In genomic region chr3:153442386-153442785, GRCh38 we compare ENCODE assay signal across 26 cellular contexts.
DNase-seq lines count a peak whose midpoint lies in the region; ATAC-seq and TF ChIP-seq lines count a peak whose summit lies in the region.
"Had no signal": no experiment of that assay in that cellular context is flagged by ENCODE, and none has a peak within 500 bp of the region (broad histone marks: within the 10 kb centered on the region; RNA-seq: fewer than 3 reads in every experiment).

No MANE protein-coding gene starts in this region.

- no peaks in the 10 kb centered on the region for H3K27me3 Mint-ChIP-seq in CD4-positive, alpha-beta T cell
- H3K27me3 Mint-ChIP-seq in WTC11 (ENCODE audit: low read depth): no peaks in the 10 kb centered on the region
- H3K27me3 Mint-ChIP-seq: T-cell had no signal

- no peaks in the 10 kb centered on the region for H4K20me1 ChIP-seq in MM.1S (ENCODE audit: insufficient read depth, low read length)
- H4K20me1 ChIP-seq: BLaER1 had no signal

- no peaks in the 10 kb centered on the region for H3K79me2 ChIP-seq in MM.1S (ENCODE audit: low read length)

- H3K4me1 ChIP-seq in MM.1S (ENCODE audit: low read length): 0 out of 2 replicates have a peak, but pooled peaks cover 20% of the 10 kb centered on the region
- H3K4me1 ChIP-seq: BLaER1, body of pancreas, SJSA1 had no signal

- H3K27ac Mint-ChIP-seq in CD4-positive, alpha-beta T cell: peak overlapping the region; percentile 40
- H3K27ac Mint-ChIP-seq in WTC11: no peak overlapping the region
- H3K27ac Mint-ChIP-seq: activated B cell treated with CpG ODN at 0.5 μM for 24 hours, HFFc6 had no signal

- TF ChIP-seq CTCF in CD4-positive, alpha-beta T cell (IDR thresholded peaks at IDR 0.05): no peak
- TF ChIP-seq CTCF in MM.1S (IDR thresholded peaks at IDR 0.05; ENCODE audit: low read length) (no peak), epithelial cell of esophagus (IDR thresholded peaks at IDR 0.05; ENCODE audit: insufficient read depth, low read depth, low read length, missing control alignments) (no peak), WTC11 (IDR thresholded peaks at IDR 0.05) (no peak)

- H3K27ac ChIP-seq in CD4-positive, alpha-beta T cell (ENCODE audit: low read depth, low read length): no peak overlapping the region
- no peak overlapping the region for H3K27ac ChIP-seq in MM.1S (ENCODE audit: low read length)
- H3K27ac ChIP-seq: BLaER1, body of pancreas, SJSA1 had no signal

- intact Hi-C loops in CD4-positive, alpha-beta T cell (cut with DNase I, micrococcal nuclease): loop anchor here in 1 of 2 experiments (10.0 kb wide), 1 partner anchor 278 kb away; the partner anchor contains the start of gene RAP2B

- no peak overlapping the region for H3K9ac ChIP-seq in MM.1S (ENCODE audit: low read length)
- H3K9ac ChIP-seq: BLaER1 had no signal

- no peaks in the 10 kb centered on the region for H3K9me3 Mint-ChIP-seq in CD4-positive, alpha-beta T cell
- no peaks in the 10 kb centered on the region for H3K9me3 Mint-ChIP-seq in WTC11
- H3K9me3 Mint-ChIP-seq: activated B cell treated with CpG ODN at 0.5 μM for 24 hours, HFFc6, immature natural killer cell, T-cell had no signal

- no peak for DNase-seq in CD4-positive, alpha-beta T cell
- DNase-seq in MM.1S: no peak
- peak; percentile 54 for DNase-seq in epithelial cell of esophagus (ENCODE audit: low read depth)
- DNase-seq in myocyte (ENCODE audit: low read depth): peak; percentile 44
- no peak for DNase-seq in WTC11 (ENCODE audit: low spot score)
- DNase-seq in NCI-H526 treated with DMSO at 0.1 percent for 48 hours (lab: John Stamatoyannopoulos, UW): no peak
- DNase-seq: ACHN; activated B cell treated with CpG ODN at 0.5 μM for 24 hours; activated CD4-positive, alpha-beta T cell treated with anti-CD3 and anti-CD28 coated beads, Interleukin-2, amount 50 U/mL, for 1 hour; activated naive CD4-positive, alpha-beta T cell treated with Interleukin-2 at 50 U/mL for 16 hours; body of pancreas; cerebellar nuclear complex; COR-L47; GOT3; HFFc6; immature natural killer cell; IMR-90; NCI-H1092; NCI-H1694; NCI-H446 treated with DMSO at 0.1 percent for 48 hours; stimulated activated CD4-positive, alpha-beta T cell treated with anti-CD3 and anti-CD28 coated beads, Interleukin-1b, Interleukin-23, amount 100 ng/mL, for 48 hours; stimulated activated naive CD8-positive, alpha-beta T cell treated with anti-CD3 and anti-CD28 coated beads, Interleukin-15, Interleukin-2, amounts not matched to agents 100 U/mL and 50 U/mL, for 24 hours; T-cell had no signal

- H3K4me2 ChIP-seq in MM.1S (ENCODE audit: low read depth, low read length): peak overlapping the region; percentile 49
- H3K4me2 ChIP-seq: BLaER1 had no signal

- peaks cover 38% of the 10 kb centered on the region for H3K4me1 Mint-ChIP-seq in CD4-positive, alpha-beta T cell (ENCODE audit: low read depth)
- peaks cover 31% of the 10 kb centered on the region for H3K4me1 Mint-ChIP-seq in WTC11
- H3K4me1 Mint-ChIP-seq: activated B cell treated with CpG ODN at 0.5 μM for 24 hours had no signal

- CTCF ChIA-PET in CD4-positive, alpha-beta T cell (lab: Charles Lee): interaction anchor here (0.5 kb wide), 1 partner anchor 221 kb away, joined by 4 read pairs; no protein-coding TSS in a partner anchor
- CTCF ChIA-PET in WTC11 (lab: Charles Lee): no interaction called here

- H3K9me3 ChIP-seq in CD4-positive, alpha-beta T cell (ENCODE audit: control insufficient read depth, low read length): no peaks in the 10 kb centered on the region
- no peaks in the 10 kb centered on the region for H3K9me3 ChIP-seq in MM.1S (replicated peaks; ENCODE audit: insufficient read depth, low read length)
- H3K9me3 ChIP-seq: BLaER1, body of pancreas, SJSA1 had no signal

- no peaks in the 10 kb centered on the region for H3K36me3 ChIP-seq in MM.1S (replicated peaks; ENCODE audit: insufficient read depth, low read length)
- H3K36me3 ChIP-seq: BLaER1, SJSA1 had no signal

- no peak overlapping the region for H2AFZ ChIP-seq in MM.1S (ENCODE audit: low read length)

- no peak for ATAC-seq in CD4-positive, alpha-beta T cell (ENCODE audit: poor library complexity)
- ATAC-seq in WTC11: no peak
- no peak for ATAC-seq in GM21825 (IDR thresholded peaks at IDR 0.05; ENCODE audit: unreplicated experiment)
- ATAC-seq: body of pancreas; stimulated activated naive CD8-positive, alpha-beta T cell treated with anti-CD3 and anti-CD28 coated beads, Interleukin-15, Interleukin-2, amounts not matched to agents 100 U/mL and 50 U/mL, for 24 hours had no signal

- no peaks in the 10 kb centered on the region for H3K27me3 ChIP-seq in CD4-positive, alpha-beta T cell (ENCODE audit: control insufficient read depth, insufficient read depth, low read length)
- H3K27me3 ChIP-seq in MM.1S (replicated peaks; ENCODE audit: insufficient read depth, low read length): no peaks in the 10 kb centered on the region
- H3K27me3 ChIP-seq: BLaER1, body of pancreas, SJSA1 had no signal

- H3K36me3 Mint-ChIP-seq in CD4-positive, alpha-beta T cell (ENCODE audit: low read depth): no peaks in the 10 kb centered on the region
- no peaks in the 10 kb centered on the region for H3K36me3 Mint-ChIP-seq in WTC11
- H3K36me3 Mint-ChIP-seq: immature natural killer cell, T-cell had no signal

- H3K4me3 Mint-ChIP-seq in CD4-positive, alpha-beta T cell: no peak overlapping the region
- no peak overlapping the region for H3K4me3 Mint-ChIP-seq in WTC11
- H3K4me3 Mint-ChIP-seq: activated B cell treated with CpG ODN at 0.5 μM for 24 hours, HFFc6, immature natural killer cell had no signal

- H3F3A ChIP-seq in MM.1S (ENCODE audit: insufficient read depth, low read length): no peaks in the 10 kb centered on the region

- H3K4me3 ChIP-seq in MM.1S (ENCODE audit: low read length) (no peak overlapping the region), epithelial cell of esophagus (ENCODE audit: low read length) (no peak overlapping the region)
- H3K4me3 ChIP-seq: BLaER1, body of pancreas, SJSA1 had no signal

- H3K9me2 ChIP-seq in MM.1S (replicated peaks; ENCODE audit: insufficient read depth, low read length): no peaks in the 10 kb centered on the region

- POLR2A ChIA-PET in CD4-positive, alpha-beta T cell (lab: Charles Lee): interaction anchor here (0.6 kb wide), 1 partner anchor 316 kb away, joined by 3 read pairs; no protein-coding TSS in a partner anchor
- POLR2A ChIA-PET in WTC11 (lab: Charles Lee): no interaction called here

TF ChIP-seq in WTC11, 78 proteins besides CTCF, POLR2A, EP300 and RAD21:
- TF ChIP-seq ATF1 (CRISPR knock-in tag; IDR thresholded peaks at IDR 0.05): no peak

Comparison
In these comparisons a context has a peak if more than half of its experiments do, and no peak if none do; other contexts are left out.
1. DNase-seq: peak in epithelial cell of esophagus (single experiment) and myocyte (single experiment); none in CD4-positive, alpha-beta T cell (0 of 10), MM.1S (single experiment), WTC11 (single experiment) and NCI-H526 treated with DMSO at 0.1 percent for 48 hours (single experiment).